ENCODE assay signal across 11 cellular contexts in genomic region chr5:166977916-166978434, GRCh38. TPM values are rescaled to one million over a fixed set of nuclear protein-coding genes. Genes with fewer than 3 reads are reported as not detected.
DNase-seq lines count a peak whose midpoint lies in the region; FAIRE-seq and TF ChIP-seq lines count a peak whose summit lies in the region.
"Had no signal": no experiment of that assay in that cellular context is flagged by ENCODE, and none has a peak within 500 bp of the region (broad histone marks: within the 10 kb centered on the region; RNA-seq: fewer than 3 reads in every experiment).

No MANE protein-coding gene starts in this region.

- no peak overlapping the region for H2BK5ac ChIP-seq in H1 (ENCODE audit: low read depth, low read length)

- H3K4ac ChIP-seq in H1 (replicated peaks; ENCODE audit: insufficient read length, low read depth, low read length), result no peak overlapping the region

- H4K20me1 ChIP-seq in H1 (replicated peaks in 1 of 2; ENCODE audit: control insufficient read depth in 1 of 2, insufficient read depth in 2 of 2, low read length in 2 of 2), result no peaks in the 10 kb centered on the region

- CTCF ChIA-PET in H1 (lab: Charles Lee; ENCODE audit: partially characterized antibody), result interaction anchor here (0.9 to 2.1 kb wide), 4 partner anchors 16 to 546 kb away, joined by 3 to 10 read pairs (median 4); no protein-coding TSS in a partner anchor

- peak overlapping the region; percentile 97; the same call in 1 of the 2 replicates for H3K18ac ChIP-seq in H1 (ENCODE audit: extremely low read depth, low read length)

- TF ChIP-seq RAD21 in H1 (IDR thresholded peaks at IDR 0.05 in 1 of 2, conservative IDR thresholded peaks at IDR 0.05 in 1 of 2; ENCODE audit: low read depth in 2 of 2, low read length in 2 of 2), result no peak

- no peak overlapping the region for H2BK120ac ChIP-seq in H1 (replicated peaks; ENCODE audit: low read depth, low read length)

- TF ChIP-seq EP300 in H1 (IDR thresholded peaks at IDR 0.05; ENCODE audit: borderline replicate concordance in 1 of 2, low read depth in 2 of 2, low read length in 2 of 2), result no peak

- no peaks in the 10 kb centered on the region for H3K9me3 ChIP-seq in NT2/D1 (ENCODE audit: insufficient read depth, low read length)
- H3K9me3 ChIP-seq in H1 (ENCODE audit: insufficient read depth in 2 of 2, low read depth in 1 of 2, low read length in 1 of 2), result no peaks in the 10 kb centered on the region; a peak in 1 of 4 replicates
- no peaks in the 10 kb centered on the region for H3K9me3 ChIP-seq in mucosa of rectum (ENCODE audit: control insufficient read depth in 2 of 2, low read length in 2 of 2)

- H3K4me2 ChIP-seq in H1 (ENCODE audit: insufficient read depth in 1 of 2, low read depth in 2 of 2, low read length in 2 of 2), result peak overlapping the region; percentile 81 to 83

- H3K36me3 ChIP-seq in NT2/D1 (ENCODE audit: insufficient read depth, insufficient read length, low read length) (no peaks in the 10 kb centered on the region), H1 (ENCODE audit: control insufficient read depth in 2 of 4, insufficient read depth in 4 of 4, low read length in 3 of 4) (no peaks in the 10 kb centered on the region), mucosa of rectum (ENCODE audit: control insufficient read depth in 2 of 2, insufficient read depth in 2 of 2, low read length in 2 of 2) (no peaks in the 10 kb centered on the region)

- POLR2A ChIA-PET in H1 (lab: Charles Lee; ENCODE audit: partially characterized antibody), result interaction anchor here (0.7 to 1.0 kb wide), 2 partner anchors 12 to 39 kb away, joined by 3 read pairs; no protein-coding TSS in a partner anchor

- FAIRE-seq in H1 (lab: Jason Lieb, UNC), result no peak
- FAIRE-seq: colon had no signal

- H3K4me3 ChIP-seq in NT2/D1 (ENCODE audit: insufficient read length, low read depth), result peak overlapping the region; percentile 70
- H3K4me3 ChIP-seq in H1 (ENCODE audit: extremely low read depth in 1 of 4, insufficient read depth in 2 of 4, low read depth in 3 of 4, low read length in 4 of 4), result peak overlapping the region; percentile 65 to 74 (median 70)
- peak overlapping the region; percentile 78 to 90 for H3K4me3 ChIP-seq in mucosa of rectum (ENCODE audit: low read length in 2 of 2)

- no peaks in the 10 kb centered on the region for H3K4me1 ChIP-seq in NT2/D1 (ENCODE audit: insufficient read depth, insufficient read length)
- H3K4me1 ChIP-seq in H1 (replicated peaks in 1 of 4; ENCODE audit: control insufficient read depth in 3 of 4, insufficient read depth in 4 of 4, low read length in 3 of 4), result peaks cover 0 to 11% (median 5%) of the 10 kb centered on the region in 4 experiments; a peak in 2 of 7 replicates
- H3K4me1 ChIP-seq in mucosa of rectum (ENCODE audit: control insufficient read depth in 2 of 2, insufficient read depth in 2 of 2, low read length in 2 of 2), result peaks cover 2 to 4% of the 10 kb centered on the region in 2 donors

- H4K91ac ChIP-seq in H1 (replicated peaks; ENCODE audit: insufficient read length, low read length), result peak overlapping the region; percentile 91

- H3K23ac ChIP-seq in H1 (ENCODE audit: insufficient read length), result no peak overlapping the region

- H3K9ac ChIP-seq in NT2/D1 (ENCODE audit: insufficient read length, low read depth) (peak overlapping the region; percentile 80), H1 (replicated peaks in 1 of 4; ENCODE audit: extremely low read depth in 1 of 4, low read depth in 3 of 4, low read length in 3 of 4) (peak overlapping the region in 2 of 4 experiments; percentile 60 to 72; a peak in 3 of 7 replicates), mucosa of rectum (ENCODE audit: low read depth in 1 of 2, low read length in 2 of 2) (peak overlapping the region in 1 of 2 donors; percentile 55)

- TF ChIP-seq POLR2A in H1 (IDR thresholded peaks at IDR 0.05; ENCODE audit: control extremely low read depth in 1 of 2, low read depth in 2 of 2, low read length in 2 of 2), result no peak

- no peak overlapping the region for H3K56ac ChIP-seq in H1 (replicated peaks; ENCODE audit: insufficient read length, low read depth, low read length)

- H3K79me2 ChIP-seq in H1 (ENCODE audit: control insufficient read depth in 1 of 2, insufficient read depth in 2 of 2, low read length in 2 of 2), result no peaks in the 10 kb centered on the region

- peak overlapping the region; percentile 45; the same call in 1 of the 2 replicates for H2BK12ac ChIP-seq in H1 (ENCODE audit: low read depth, low read length)

- peaks cover 12% of the 10 kb centered on the region for H3K27me3 ChIP-seq in NT2/D1 (ENCODE audit: insufficient read depth, insufficient read length)
- peaks cover 0 to 8% (median 1%) of the 10 kb centered on the region in 4 experiments; a peak in 3 of 7 replicates for H3K27me3 ChIP-seq in H1 (replicated peaks in 1 of 4; ENCODE audit: control insufficient read depth in 3 of 4, extremely low read depth in 1 of 4, insufficient read depth in 3 of 4, low read length in 3 of 4)
- no peaks in the 10 kb centered on the region for H3K27me3 ChIP-seq in mucosa of rectum (ENCODE audit: control insufficient read depth in 2 of 2, insufficient read depth in 2 of 2, low read length in 2 of 2)

- peak overlapping the region; percentile 47; the same call in 1 of the 2 replicates for H4K8ac ChIP-seq in H1 (ENCODE audit: extremely low read depth, insufficient read depth, low read length)

- TF ChIP-seq CTCF in H1 (IDR thresholded peaks at IDR 0.05; ENCODE audit: control extremely low read depth in 1 of 3, insufficient read depth in 1 of 3, low read depth in 1 of 3, low read length in 3 of 3), result no peak
- TF ChIP-seq CTCF in GM10266 (IDR thresholded peaks at IDR 0.05; ENCODE audit: control insufficient read depth, insufficient read depth, low read depth, missing control alignments), result no peak

- peak overlapping the region; percentile 98; the same call in 1 of the 2 replicates for H2AFZ ChIP-seq in H1 (ENCODE audit: low read length)

- no peak overlapping the region for H2BK20ac ChIP-seq in H1 (ENCODE audit: low read length)

- 49% methylated on average over 7 of the region's 7 CpGs; no CpG with 5 or more reads in 1 of the 2 experiments for WGBS in H1 (ENCODE audit: extremely low coverage in 1 of 2, insufficient coverage in 1 of 2, insufficient read length in 1 of 2, insufficient replicate concordance in 2 of 2, low coverage in 1 of 2, low lambda C conversion rate in 2 of 2, missing lambda C conversion rate in 1 of 2), 2 experiments

- H3K14ac ChIP-seq in H1 (ENCODE audit: insufficient read length), result no peak overlapping the region

- no peaks in the 10 kb centered on the region for H3K79me1 ChIP-seq in H1 (ENCODE audit: low read depth, low read length)

- H4K5ac ChIP-seq in H1 (ENCODE audit: insufficient read length, low read depth, low read length), result no peak overlapping the region

- no peak overlapping the region for H3K27ac ChIP-seq in H1 (ENCODE audit: low read depth, low read length)
- H3K27ac ChIP-seq in mucosa of rectum (ENCODE audit: low read depth in 2 of 2, low read length in 2 of 2), result no peak overlapping the region

- DNase-seq in NT2/D1 (ENCODE audit: low read depth, low spot score) (no peak), H1 (ENCODE audit: low read depth in 1 of 2, low spot score in 2 of 2) (no peak), superior temporal gyrus (ENCODE audit: extremely low spot score) (peak; percentile 51), NCI-H2171 (lab: John Stamatoyannopoulos, UW) (no peak), GM10266 (ENCODE audit: extremely low spot score) (no peak), OCI-M1 (lab: John Stamatoyannopoulos, UW) (no peak)
- no peak for DNase-seq in activated T-cell treated with anti-CD3 and anti-CD28 coated beads, Interleukin-2, amount 50 U/mL, for 48 hours
- DNase-seq: activated B cell treated with CpG ODN at 0.5 μM for 24 hours, NCI-H1436 treated with DMSO at 0.1 percent for 48 hours had no signal

- H3K23me2 ChIP-seq in H1 (ENCODE audit: low read depth, low read length), result peaks cover 11% of the 10 kb centered on the region

- H2AK5ac ChIP-seq in H1 (ENCODE audit: low read depth, low read length), result no peak overlapping the region

- 0 out of 2 replicates have a peak overlapping the region, but pooled peaks have one; percentile 73 for H2BK15ac ChIP-seq in H1 (ENCODE audit: low read length)

TF ChIP-seq in H1, 55 proteins besides CTCF, POLR2A, EP300 and RAD21:
- TF ChIP-seq SIX5 (IDR thresholded peaks at IDR 0.05; ENCODE audit: low read depth, low read length) (no peak), POU5F1 (IDR thresholded peaks at IDR 0.05; ENCODE audit: low read depth, low read length) (no peak), TAF7 (optimal IDR thresholded peaks at IDR 0.05; ENCODE audit: borderline replicate concordance, low read depth, low read length) (no peak), NRF1 (IDR thresholded peaks at IDR 0.05; ENCODE audit: low read depth, low read length) (no peak)
TF ChIP-seq in H1: peak in this region for 0.

RNA-seq across cellular contexts. Expression of gene TENM2, which starts 0.9 kb away (rescaled TPM):
- total RNA-seq in H1 (2021; fragmentation: NEBNext Ultra II Directional; extraction: Animal tissue kit (Norgen Biotek cat#: 25700)), result 1.2 and 2.9 TPM in 2 replicates
- polyA plus RNA-seq in H1 (2011; rRNA removed), result 1.2 and 1.9 TPM in 2 replicates
- polyA plus RNA-seq in H1 (2011; cell fraction: cytosol; rRNA removed), result 0.41 TPM
- polyA plus RNA-seq in H1 (2011; cell fraction: nucleus; rRNA removed), result 6.8 TPM
- 1.5 to 1.9 TPM (median 1.8 TPM) in 4 replicates for polyA plus RNA-seq in H1 (2012, experiment 1 of 2)
- 0.33 TPM for polyA plus RNA-seq in H1 (2012, experiment 2 of 2)
- polyA plus RNA-seq in H1 (2013, experiment 1 of 2), result 3.9 TPM
- 2.9 TPM for polyA plus RNA-seq in H1 (2013, experiment 2 of 2)
- 4.6 TPM in 2 replicates for polyA minus RNA-seq in H1 (2011; rRNA and poly(A)+ RNA removed)
- 2.0 TPM for polyA minus RNA-seq in H1 (2011; cell fraction: cytosol; rRNA and poly(A)+ RNA removed)
- polyA minus RNA-seq in H1 (2011; cell fraction: nucleus; rRNA and poly(A)+ RNA removed), result 15.1 TPM
- total RNA-seq: activated B cell treated with CpG ODN at 0.5 μM for 24 hours had no signal
